In genomic region chr2:163731735-163732134, GRCh38 we compare ENCODE assay signal across 14 cellular contexts. TPM values are rescaled to one million over a fixed set of nuclear protein-coding genes. Genes with fewer than 3 reads are reported as not detected.
DNase-seq lines count a peak whose midpoint lies in the region; ATAC-seq, FAIRE-seq and TF ChIP-seq lines count a peak whose summit lies in the region.
"Had no signal": no experiment of that assay in that cellular context is flagged by ENCODE, and none has a peak within 500 bp of the region (broad histone marks: within the 10 kb centered on the region; RNA-seq: fewer than 3 reads in every experiment).

No MANE protein-coding gene starts in this region.

- H3K36me3 Mint-ChIP-seq in nephron progenitor cell (ENCODE audit: low read depth) (no peaks in the 10 kb centered on the region), type B pancreatic cell (no peaks in the 10 kb centered on the region)
- H3K36me3 Mint-ChIP-seq: activated CD4-positive, alpha-beta memory T cell treated with anti-CD3 and anti-CD28 coated beads for 36 hours had no signal

- H3K4me1 Mint-ChIP-seq in nephron progenitor cell (peaks cover 46% of the 10 kb centered on the region), type B pancreatic cell (ENCODE audit: unreplicated experiment) (peaks cover 23% of the 10 kb centered on the region)

- TF ChIP-seq POLR2A in endothelial cell of umbilical vein (IDR thresholded peaks at IDR 0.05; ENCODE audit: low read depth, low read length) (no peak), erythroblast (IDR thresholded peaks at IDR 0.05; ENCODE audit: low read length) (no peak)

- H3K9me1 ChIP-seq in endothelial cell of umbilical vein (replicated peaks; ENCODE audit: control insufficient read depth, extremely low read depth, insufficient read depth, low read length), result no peaks in the 10 kb centered on the region

- H3K36me3 ChIP-seq in SK-N-SH (replicated peaks in 1 of 2; ENCODE audit: control insufficient read depth in 1 of 2, insufficient read depth in 2 of 2, low read length in 1 of 2) (no peaks in the 10 kb centered on the region), endothelial cell of umbilical vein (ENCODE audit: control insufficient read depth in 2 of 2, extremely low read depth in 1 of 2, insufficient read depth in 2 of 2, low read length in 2 of 2) (no peaks in the 10 kb centered on the region)

- H3F3A ChIP-seq in SK-N-SH (replicated peaks; ENCODE audit: insufficient read depth), result peaks cover 8% of the 10 kb centered on the region

- POLR2A ChIA-PET in SK-N-SH (lab: Yijun Ruan, JAX) (no interaction called here), endothelial cell of umbilical vein (lab: Charles Lee) (no interaction called here)

- no peaks in the 10 kb centered on the region for H4K20me1 ChIP-seq in SK-N-SH (ENCODE audit: insufficient read depth)
- H4K20me1 ChIP-seq in endothelial cell of umbilical vein (replicated peaks; ENCODE audit: control insufficient read depth, extremely low read depth, insufficient read depth, low read length), result no peaks in the 10 kb centered on the region

- TF ChIP-seq CTCF in SK-N-SH (IDR thresholded peaks at IDR 0.05) (no peak), endothelial cell of umbilical vein (IDR thresholded peaks at IDR 0.05; ENCODE audit: extremely low read depth in 1 of 2, insufficient read depth in 1 of 2, low read depth in 1 of 2, low read length in 2 of 2) (no peak), nephron progenitor cell (IDR thresholded peaks at IDR 0.05) (no peak), type B pancreatic cell (conservative IDR thresholded peaks at IDR 0.05) (no peak)

- H3K9me2 ChIP-seq in SK-N-SH, result no peaks in the 10 kb centered on the region

- no peaks in the 10 kb centered on the region for H3K9me3 ChIP-seq in SK-N-SH
- no peaks in the 10 kb centered on the region for H3K9me3 ChIP-seq in endothelial cell of umbilical vein (replicated peaks; ENCODE audit: control insufficient read depth, insufficient read depth, low read length)

- CTCF ChIA-PET in SK-N-SH (lab: Yijun Ruan, JAX) (interaction anchor here (1.2 to 1.7 kb wide), 2 partner anchors 17 to 386 kb away, joined by 4 to 5 read pairs; no protein-coding TSS in a partner anchor), endothelial cell of umbilical vein (lab: Charles Lee) (interaction anchor here (1.3 to 2.4 kb wide), 2 partner anchors 329 to 386 kb away, joined by 5 to 7 read pairs; no protein-coding TSS in a partner anchor)

- H3K4me2 ChIP-seq in SK-N-SH (peak overlapping the region; percentile 79; the same call in 1 of the 2 replicates), endothelial cell of umbilical vein (ENCODE audit: insufficient read depth, low read length) (no peak overlapping the region)
- H3K4me2 ChIP-seq: PC-9 had no signal

- H3K4me3 ChIP-seq in SK-N-SH (ENCODE audit: low read depth in 2 of 2, low read length in 1 of 2), result no peak overlapping the region; a peak in 1 of 4 replicates
- H3K4me3 ChIP-seq in endothelial cell of umbilical vein (replicated peaks in 1 of 3; ENCODE audit: insufficient read depth in 1 of 3, low read depth in 1 of 3, low read length in 3 of 3), result no peak overlapping the region
- H3K4me3 ChIP-seq: PC-9 had no signal

- ATAC-seq in SK-N-SH treated with all-trans-retinoic acid at 6 μM for 48 hours, result no peak
- ATAC-seq in GM18520 (IDR thresholded peaks at IDR 0.05; ENCODE audit: unreplicated experiment), result no peak
- no peak for ATAC-seq in HG02588 (IDR thresholded peaks at IDR 0.05; ENCODE audit: unreplicated experiment)
- ATAC-seq: foreskin keratinocyte had no signal

- no peak for TF ChIP-seq RAD21 in SK-N-SH (IDR thresholded peaks at IDR 0.05; ENCODE audit: low read length)

- H3K27me3 ChIP-seq in SK-N-SH (ENCODE audit: insufficient read depth), result no peaks in the 10 kb centered on the region
- no peaks in the 10 kb centered on the region for H3K27me3 ChIP-seq in endothelial cell of umbilical vein (ENCODE audit: control insufficient read depth in 2 of 2, insufficient read depth in 2 of 2, low read length in 2 of 2)
- H3K27me3 ChIP-seq: foreskin keratinocyte had no signal

- H3K27ac Mint-ChIP-seq in nephron progenitor cell, result peak overlapping the region; percentile 91
- H3K27ac Mint-ChIP-seq in type B pancreatic cell, result no peak overlapping the region
- H3K27ac Mint-ChIP-seq: activated CD4-positive, alpha-beta memory T cell treated with anti-CD3 and anti-CD28 coated beads for 36 hours; progenitor cell of endocrine pancreas had no signal

- H3K4me3 Mint-ChIP-seq in nephron progenitor cell (peak overlapping the region; percentile 92), type B pancreatic cell (peak overlapping the region; percentile 13)
- H3K4me3 Mint-ChIP-seq: activated CD4-positive, alpha-beta memory T cell treated with anti-CD3 and anti-CD28 coated beads for 36 hours had no signal

- peak overlapping the region; percentile 17; the same call in 1 of the 2 replicates for H3K9ac ChIP-seq in SK-N-SH
- no peak overlapping the region for H3K9ac ChIP-seq in endothelial cell of umbilical vein (replicated peaks; ENCODE audit: extremely low read depth, insufficient read depth, low read length)

- no peak for FAIRE-seq in endothelial cell of umbilical vein (lab: Jason Lieb, UNC)
- FAIRE-seq: D721Med had no signal

- DNase-seq in SK-N-SH (no peak), endothelial cell of umbilical vein (ENCODE audit: low read depth, low spot score) (peak; percentile 13), nephron progenitor cell (no peak), type B pancreatic cell (ENCODE audit: extremely low spot score, unreplicated experiment) (no peak), erythroblast (lab: John Stamatoyannopoulos, UW) (no peak)
- DNase-seq: activated CD4-positive, alpha-beta memory T cell treated with anti-CD3 and anti-CD28 coated beads for 36 hours; activated effector memory CD4-positive, alpha-beta T cell treated with anti-CD3 and anti-CD28 coated beads, Interleukin-2, amount 50 U/mL, for 16 hours; foreskin keratinocyte; PC-9 had no signal

- no peak for TF ChIP-seq EP300 in SK-N-SH (IDR thresholded peaks at IDR 0.05; ENCODE audit: borderline replicate concordance in 1 of 2, low read depth in 1 of 2, low read length in 1 of 2)

- H3K9me3 Mint-ChIP-seq in nephron progenitor cell (no peaks in the 10 kb centered on the region), type B pancreatic cell (no peaks in the 10 kb centered on the region)

- H2AFZ ChIP-seq in SK-N-SH (ENCODE audit: low read depth) (0 out of 2 replicates have a peak overlapping the region, but pooled peaks have one; percentile 75), endothelial cell of umbilical vein (ENCODE audit: low read depth, low read length) (no peak overlapping the region)
- H2AFZ ChIP-seq: PC-9 had no signal

- H3K27ac ChIP-seq in SK-N-SH (ENCODE audit: low read depth in 2 of 2, low read length in 1 of 2), result peak overlapping the region; percentile 21 to 89; a peak in 3 of 4 replicates
- H3K27ac ChIP-seq in endothelial cell of umbilical vein (ENCODE audit: insufficient read depth, low read depth, low read length), result no peak overlapping the region
- H3K27ac ChIP-seq: foreskin keratinocyte, PC-9 had no signal

- H3K79me2 ChIP-seq in SK-N-SH (ENCODE audit: insufficient read depth), result peaks cover 23% of the 10 kb centered on the region; the same call in 1 of the 2 replicates
- peaks cover 20% of the 10 kb centered on the region for H3K79me2 ChIP-seq in endothelial cell of umbilical vein (ENCODE audit: control insufficient read depth, insufficient read depth, low read length)

- no peaks in the 10 kb centered on the region for H3K27me3 Mint-ChIP-seq in nephron progenitor cell (ENCODE audit: low read depth, poor library complexity)
- H3K27me3 Mint-ChIP-seq in type B pancreatic cell, result no peaks in the 10 kb centered on the region
- H3K27me3 Mint-ChIP-seq: progenitor cell of endocrine pancreas had no signal

- BruUV-seq in endothelial cell of umbilical vein (replicated peaks; lab: Mats Ljungman, UMichigan), result no TSS peak

- dilution Hi-C loops in endothelial cell of umbilical vein (cut with MboI; ENCODE audit: extremely low pct_ligation_motif_present, low sequenced_read_pairs), result no loop called here

- H3K4me1 ChIP-seq in SK-N-SH (ENCODE audit: control insufficient read depth in 1 of 2, insufficient read depth in 2 of 2, low read depth in 1 of 2, low read length in 1 of 2), result peaks cover 0 to 6% of the 10 kb centered on the region in 2 experiments; a peak in 2 of 4 replicates
- peaks cover 9% of the 10 kb centered on the region for H3K4me1 ChIP-seq in endothelial cell of umbilical vein (ENCODE audit: control insufficient read depth, extremely low read depth, insufficient read depth, low read length)
- H3K4me1 ChIP-seq: foreskin keratinocyte had no signal

- intact Hi-C loops in endothelial cell of umbilical vein (cut with micrococcal nuclease), result no loop called here

TF ChIP-seq in endothelial cell of umbilical vein, 7 proteins besides CTCF, POLR2A, EP300 and RAD21:
- no peak for TF ChIP-seq POLR2AphosphoS5 (IDR thresholded peaks at IDR 0.05; ENCODE audit: insufficient read depth, low read depth, low read length)
- TF ChIP-seq MYC (IDR thresholded peaks at IDR 0.05; ENCODE audit: low read depth, low read length), result no peak
- no peak for TF ChIP-seq FOS (IDR thresholded peaks at IDR 0.05; ENCODE audit: borderline replicate concordance, insufficient read depth, low read length)
TF ChIP-seq in endothelial cell of umbilical vein: peak in this region for 0.

RNA-seq across cellular contexts. Expression of gene FIGN, which starts 4.1 kb away (rescaled TPM):
- polyA plus RNA-seq in SK-N-SH (2012; rRNA removed), result 0.74 and 0.75 TPM in 2 replicates
- polyA plus RNA-seq in SK-N-SH (2012; cell fraction: cytosol; rRNA removed), result 0.56 and 0.63 TPM in 2 replicates
- 0.83 and 2.0 TPM in 2 replicates for polyA plus RNA-seq in SK-N-SH (2012; cell fraction: nucleus; rRNA removed)
- total RNA-seq in endothelial cell of umbilical vein, result 6.6 and 8.1 TPM in 2 replicates
- polyA plus RNA-seq in endothelial cell of umbilical vein, result 1.3 and 1.8 TPM in 2 replicates
- 1.1 and 1.2 TPM in 2 replicates for polyA plus RNA-seq in endothelial cell of umbilical vein (2011; cell fraction: cytosol; rRNA removed)
- 8.1 and 10.1 TPM in 2 replicates for polyA plus RNA-seq in endothelial cell of umbilical vein (2011; cell fraction: nucleus; rRNA removed)
- 2.4 and 3.3 TPM in 2 replicates for polyA plus RNA-seq in endothelial cell of umbilical vein (2012)
- polyA minus RNA-seq in endothelial cell of umbilical vein, result 4.9 and 6.1 TPM in 2 replicates
- 1.4 TPM for polyA minus RNA-seq in endothelial cell of umbilical vein (2011; cell fraction: cytosol; rRNA and poly(A)+ RNA removed)
- 12.9 and 13.9 TPM in 2 replicates for polyA minus RNA-seq in endothelial cell of umbilical vein (2011; cell fraction: nucleus; rRNA and poly(A)+ RNA removed)
- 8.6 and 19.5 TPM in 2 replicates for total RNA-seq in type B pancreatic cell (ENCODE audit: low replicate concordance)
- total RNA-seq: activated CD4-positive, alpha-beta memory T cell treated with anti-CD3 and anti-CD28 coated beads for 36 hours had no signal
